ENCODE assay signal across 8 cellular contexts in genomic region chr16:73172621-73173312, GRCh38.
DNase-seq lines count a peak whose midpoint lies in the region; ATAC-seq and TF ChIP-seq lines count a peak whose summit lies in the region.

No MANE protein-coding gene starts in this region.

- H3K36me3 ChIP-seq in colonic mucosa: no peaks in the 10 kb centered on the region

- ATAC-seq in HG03565 (IDR thresholded peaks at IDR 0.05; ENCODE audit: unreplicated experiment): no peak

- peaks cover 9% of the 10 kb centered on the region for H3K4me1 ChIP-seq in colonic mucosa

- H3K9ac ChIP-seq in colonic mucosa (ENCODE audit: low read depth in 2 of 2, low read length in 2 of 2): no peak overlapping the region

- intact Hi-C loops in colonic mucosa (cut with DNase I): loop anchor here (10.0 kb wide), 2 partner anchors 108 to 238 kb away; no protein-coding TSS in a partner anchor

- peak; percentile 85 for DNase-seq in COLO829 (ENCODE audit: low spot score)
- peak; percentile 29 for DNase-seq in NCI-H2107 (lab: John Stamatoyannopoulos, UW)
- peak; percentile 88 for DNase-seq in colonic mucosa
- DNase-seq in medulla oblongata (ENCODE audit: extremely low spot score): peak; percentile 67
- DNase-seq in stimulated activated CD4-positive, alpha-beta T cell treated with anti-CD3 and anti-CD28 coated beads, Interleukin-4, amount 100 ng/mL, for 4 hours: no peak
- DNase-seq in activated CD4-positive, alpha-beta T cell treated with anti-CD3 and anti-CD28 coated beads for 48 hours: no peak
- DNase-seq in SIG-M5 treated with dmso at 0.1 percent for 504 hours (lab: John Stamatoyannopoulos, UW; ENCODE audit: unreplicated experiment): no peak

- H3K27me3 ChIP-seq in colonic mucosa: no peaks in the 10 kb centered on the region

- H3K4me3 ChIP-seq in colonic mucosa: no peak overlapping the region

- peak; percentile 20 for TF ChIP-seq CTCF in colonic mucosa (IDR thresholded peaks at IDR 0.05)

- H3K9me3 ChIP-seq in colonic mucosa: no peaks in the 10 kb centered on the region

- no peak overlapping the region for H3K27ac ChIP-seq in colonic mucosa

Comparison
In these comparisons a context has a peak if more than half of its experiments do, and no peak if none do; other contexts are left out.
1. DNase-seq: peak in COLO829 (single experiment), NCI-H2107 (single experiment), colonic mucosa (single experiment) and medulla oblongata (single experiment); none in stimulated activated CD4-positive, alpha-beta T cell treated with anti-CD3 and anti-CD28 coated beads, Interleukin-4, amount 100 ng/mL, for 4 hours (0 of 2), activated CD4-positive, alpha-beta T cell treated with anti-CD3 and anti-CD28 coated beads for 48 hours (single experiment) and SIG-M5 treated with dmso at 0.1 percent for 504 hours (single experiment).